ENCODE assay signal across 1 cellular context in the genomic region with DNA sequence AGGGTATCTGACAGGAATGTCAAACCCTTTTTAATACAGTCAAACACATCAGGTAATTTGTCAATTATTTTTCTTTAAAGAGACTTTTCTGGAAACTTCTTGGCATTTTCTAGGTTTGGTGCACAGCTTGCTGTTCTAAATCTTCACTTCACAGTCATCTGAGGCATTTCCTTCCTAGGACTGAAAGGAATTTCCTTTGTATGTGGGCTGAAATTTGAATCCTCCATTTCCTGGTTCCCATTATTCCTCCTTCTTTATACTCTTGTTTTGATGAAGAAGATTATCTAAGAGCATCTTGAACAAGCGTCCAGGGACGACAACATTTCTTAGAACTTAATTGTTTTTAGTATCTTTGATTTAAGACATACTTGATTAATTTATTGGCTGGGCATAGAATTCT.
TF ChIP-seq lines count a peak whose summit lies in the region.

No MANE protein-coding gene starts in this region.

TF ChIP-seq in GM23338, 12 proteins besides CTCF, POLR2A, EP300 and RAD21 (continued from another document):
- TF ChIP-seq, protein P1, sequence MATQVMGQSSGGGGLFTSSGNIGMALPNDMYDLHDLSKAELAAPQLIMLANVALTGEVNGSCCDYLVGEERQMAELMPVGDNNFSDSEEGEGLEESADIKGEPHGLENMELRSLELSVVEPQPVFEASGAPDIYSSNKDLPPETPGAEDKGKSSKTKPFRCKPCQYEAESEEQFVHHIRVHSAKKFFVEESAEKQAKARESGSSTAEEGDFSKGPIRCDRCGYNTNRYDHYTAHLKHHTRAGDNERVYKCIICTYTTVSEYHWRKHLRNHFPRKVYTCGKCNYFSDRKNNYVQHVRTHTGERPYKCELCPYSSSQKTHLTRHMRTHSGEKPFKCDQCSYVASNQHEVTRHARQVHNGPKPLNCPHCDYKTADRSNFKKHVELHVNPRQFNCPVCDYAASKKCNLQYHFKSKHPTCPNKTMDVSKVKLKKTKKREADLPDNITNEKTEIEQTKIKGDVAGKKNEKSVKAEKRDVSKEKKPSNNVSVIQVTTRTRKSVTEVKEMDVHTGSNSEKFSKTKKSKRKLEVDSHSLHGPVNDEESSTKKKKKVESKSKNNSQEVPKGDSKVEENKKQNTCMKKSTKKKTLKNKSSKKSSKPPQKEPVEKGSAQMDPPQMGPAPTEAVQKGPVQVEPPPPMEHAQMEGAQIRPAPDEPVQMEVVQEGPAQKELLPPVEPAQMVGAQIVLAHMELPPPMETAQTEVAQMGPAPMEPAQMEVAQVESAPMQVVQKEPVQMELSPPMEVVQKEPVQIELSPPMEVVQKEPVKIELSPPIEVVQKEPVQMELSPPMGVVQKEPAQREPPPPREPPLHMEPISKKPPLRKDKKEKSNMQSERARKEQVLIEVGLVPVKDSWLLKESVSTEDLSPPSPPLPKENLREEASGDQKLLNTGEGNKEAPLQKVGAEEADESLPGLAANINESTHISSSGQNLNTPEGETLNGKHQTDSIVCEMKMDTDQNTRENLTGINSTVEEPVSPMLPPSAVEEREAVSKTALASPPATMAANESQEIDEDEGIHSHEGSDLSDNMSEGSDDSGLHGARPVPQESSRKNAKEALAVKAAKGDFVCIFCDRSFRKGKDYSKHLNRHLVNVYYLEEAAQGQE (IDR thresholded peaks at IDR 0.05; ENCODE audit: unreplicated experiment) = no peak
- TF ChIP-seq ZNF331 (CRISPR knock-in tag; IDR thresholded peaks at IDR 0.05; ENCODE audit: low read depth) = no peak
- TF ChIP-seq, protein P2, sequence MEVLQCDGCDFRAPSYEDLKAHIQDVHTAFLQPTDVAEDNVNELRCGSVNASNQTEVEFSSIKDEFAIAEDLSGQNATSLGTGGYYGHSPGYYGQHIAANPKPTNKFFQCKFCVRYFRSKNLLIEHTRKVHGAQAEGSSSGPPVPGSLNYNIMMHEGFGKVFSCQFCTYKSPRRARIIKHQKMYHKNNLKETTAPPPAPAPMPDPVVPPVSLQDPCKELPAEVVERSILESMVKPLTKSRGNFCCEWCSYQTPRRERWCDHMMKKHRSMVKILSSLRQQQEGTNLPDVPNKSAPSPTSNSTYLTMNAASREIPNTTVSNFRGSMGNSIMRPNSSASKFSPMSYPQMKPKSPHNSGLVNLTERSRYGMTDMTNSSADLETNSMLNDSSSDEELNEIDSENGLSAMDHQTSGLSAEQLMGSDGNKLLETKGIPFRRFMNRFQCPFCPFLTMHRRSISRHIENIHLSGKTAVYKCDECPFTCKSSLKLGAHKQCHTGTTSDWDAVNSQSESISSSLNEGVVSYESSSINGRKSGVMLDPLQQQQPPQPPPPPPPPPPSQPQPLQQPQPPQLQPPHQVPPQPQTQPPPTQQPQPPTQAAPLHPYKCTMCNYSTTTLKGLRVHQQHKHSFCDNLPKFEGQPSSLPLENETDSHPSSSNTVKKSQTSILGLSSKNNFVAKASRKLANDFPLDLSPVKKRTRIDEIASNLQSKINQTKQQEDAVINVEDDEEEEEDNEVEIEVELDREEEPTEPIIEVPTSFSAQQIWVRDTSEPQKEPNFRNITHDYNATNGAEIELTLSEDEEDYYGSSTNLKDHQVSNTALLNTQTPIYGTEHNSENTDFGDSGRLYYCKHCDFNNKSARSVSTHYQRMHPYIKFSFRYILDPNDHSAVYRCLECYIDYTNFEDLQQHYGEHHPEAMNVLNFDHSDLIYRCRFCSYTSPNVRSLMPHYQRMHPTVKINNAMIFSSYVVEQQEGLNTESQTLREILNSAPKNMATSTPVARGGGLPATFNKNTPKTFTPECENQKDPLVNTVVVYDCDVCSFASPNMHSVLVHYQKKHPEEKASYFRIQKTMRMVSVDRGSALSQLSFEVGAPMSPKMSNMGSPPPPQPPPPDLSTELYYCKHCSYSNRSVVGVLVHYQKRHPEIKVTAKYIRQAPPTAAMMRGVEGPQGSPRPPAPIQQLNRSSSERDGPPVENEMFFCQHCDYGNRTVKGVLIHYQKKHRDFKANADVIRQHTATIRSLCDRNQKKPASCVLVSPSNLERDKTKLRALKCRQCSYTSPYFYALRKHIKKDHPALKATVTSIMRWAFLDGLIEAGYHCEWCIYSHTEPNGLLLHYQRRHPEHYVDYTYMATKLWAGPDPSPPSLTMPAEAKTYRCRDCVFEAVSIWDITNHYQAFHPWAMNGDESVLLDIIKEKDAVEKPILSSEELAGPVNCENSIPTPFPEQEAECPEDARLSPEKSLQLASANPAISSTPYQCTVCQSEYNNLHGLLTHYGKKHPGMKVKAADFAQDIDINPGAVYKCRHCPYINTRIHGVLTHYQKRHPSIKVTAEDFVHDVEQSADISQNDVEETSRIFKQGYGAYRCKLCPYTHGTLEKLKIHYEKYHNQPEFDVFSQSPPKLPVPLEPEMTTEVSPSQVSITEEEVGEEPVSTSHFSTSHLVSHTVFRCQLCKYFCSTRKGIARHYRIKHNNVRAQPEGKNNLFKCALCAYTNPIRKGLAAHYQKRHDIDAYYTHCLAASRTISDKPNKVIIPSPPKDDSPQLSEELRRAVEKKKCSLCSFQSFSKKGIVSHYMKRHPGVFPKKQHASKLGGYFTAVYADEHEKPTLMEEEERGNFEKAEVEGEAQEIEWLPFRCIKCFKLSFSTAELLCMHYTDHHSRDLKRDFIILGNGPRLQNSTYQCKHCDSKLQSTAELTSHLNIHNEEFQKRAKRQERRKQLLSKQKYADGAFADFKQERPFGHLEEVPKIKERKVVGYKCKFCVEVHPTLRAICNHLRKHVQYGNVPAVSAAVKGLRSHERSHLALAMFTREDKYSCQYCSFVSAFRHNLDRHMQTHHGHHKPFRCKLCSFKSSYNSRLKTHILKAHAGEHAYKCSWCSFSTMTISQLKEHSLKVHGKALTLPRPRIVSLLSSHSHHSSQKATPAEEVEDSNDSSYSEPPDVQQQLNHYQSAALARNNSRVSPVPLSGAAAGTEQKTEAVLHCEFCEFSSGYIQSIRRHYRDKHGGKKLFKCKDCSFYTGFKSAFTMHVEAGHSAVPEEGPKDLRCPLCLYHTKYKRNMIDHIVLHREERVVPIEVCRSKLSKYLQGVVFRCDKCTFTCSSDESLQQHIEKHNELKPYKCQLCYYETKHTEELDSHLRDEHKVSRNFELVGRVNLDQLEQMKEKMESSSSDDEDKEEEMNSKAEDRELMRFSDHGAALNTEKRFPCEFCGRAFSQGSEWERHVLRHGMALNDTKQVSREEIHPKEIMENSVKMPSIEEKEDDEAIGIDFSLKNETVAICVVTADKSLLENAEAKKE (CRISPR knock-in tag; IDR thresholded peaks at IDR 0.05) = no peak
- TF ChIP-seq CREB1 (CRISPR knock-in tag; IDR thresholded peaks at IDR 0.05; ENCODE audit: low read depth) = no peak
